ENCODE assay signal across 1 cellular context in genomic region chr1:155084722-155085503, GRCh38.
TF ChIP-seq lines count a peak whose summit lies in the region.

No MANE protein-coding gene starts in this region.

TF ChIP-seq in HepG2, 621 proteins besides CTCF, POLR2A, EP300 and RAD21 (continued from another document and continues in another):
- TF ChIP-seq RERE (CRISPR knock-in tag; IDR thresholded peaks at IDR 0.05; ENCODE audit: low read depth) (peak; percentile 39; the same call in 1 of the 2 replicates), ZNF563 (CRISPR knock-in tag; IDR thresholded peaks at IDR 0.05) (0 out of 2 replicates have a peak, but pooled peaks have one; percentile 36), NFAT5 (CRISPR knock-in tag; IDR thresholded peaks at IDR 0.05) (no peak), ZNF557 (CRISPR knock-in tag; IDR thresholded peaks at IDR 0.05) (no peak), ETV5 (CRISPR knock-in tag; IDR thresholded peaks at IDR 0.05; ENCODE audit: borderline replicate concordance) (peak; percentile 68; the same call in 1 of the 2 replicates), ZC3H13 (CRISPR knock-in tag; IDR thresholded peaks at IDR 0.05) (peak; percentile 90; the same call in 1 of the 2 replicates), SYNCRIP (IDR thresholded peaks at IDR 0.05; ENCODE audit: insufficient read depth, low read depth, low read length) (no peak), RBM39 (IDR thresholded peaks at IDR 0.05; ENCODE audit: low read depth, low read length, poor library complexity, severe bottlenecking) (peak; percentile 45), FOXK1 (CRISPR knock-in tag; IDR thresholded peaks at IDR 0.05; ENCODE audit: borderline replicate concordance, low read depth) (0 out of 2 replicates have a peak, but pooled peaks have one; percentile 57), NR3C1 (CRISPR knock-in tag; IDR thresholded peaks at IDR 0.05) (no peak), ZNF484 (CRISPR knock-in tag; IDR thresholded peaks at IDR 0.05; ENCODE audit: borderline replicate concordance, low read depth) (no peak), TFAP4 (IDR thresholded peaks at IDR 0.05; ENCODE audit: borderline replicate concordance, low read depth) (no peak), KLF13 (CRISPR knock-in tag; IDR thresholded peaks at IDR 0.05) (no peak), TBX2 (CRISPR knock-in tag; IDR thresholded peaks at IDR 0.05; ENCODE audit: borderline replicate concordance) (peak; percentile 55; the same call in 1 of the 2 replicates), ZNF674 (CRISPR knock-in tag; IDR thresholded peaks at IDR 0.05; ENCODE audit: low read depth) (no peak), IRF9 (CRISPR knock-in tag; IDR thresholded peaks at IDR 0.05; ENCODE audit: borderline replicate concordance) (no peak), ZBTB7A (CRISPR knock-in tag; IDR thresholded peaks at IDR 0.05) (no peak), ZSCAN12 (CRISPR knock-in tag; IDR thresholded peaks at IDR 0.05) (no peak), NFYB (CRISPR knock-in tag; IDR thresholded peaks at IDR 0.05) (no peak), DBP (CRISPR knock-in tag; IDR thresholded peaks at IDR 0.05; ENCODE audit: not compliant biosample characterization) (no peak), HOXA5 (CRISPR knock-in tag; IDR thresholded peaks at IDR 0.05) (peak; percentile 56; the same call in 1 of the 2 replicates), EZH2 (conservative IDR thresholded peaks at IDR 0.05; ENCODE audit: low read depth, low read length) (no peak), ZNF652 (CRISPR knock-in tag; IDR thresholded peaks at IDR 0.05; ENCODE audit: borderline replicate concordance, low read depth) (peak; percentile 95), ZNF362 (CRISPR knock-in tag; IDR thresholded peaks at IDR 0.05; ENCODE audit: borderline replicate concordance) (0 out of 2 replicates have a peak, but pooled peaks have one; percentile 34), XRCC5 (optimal IDR thresholded peaks at IDR 0.05; ENCODE audit: low read length) (peak; percentile 99), MAFF (IDR thresholded peaks at IDR 0.05; ENCODE audit: low read depth, low read length) (no peak), HNRNPLL (IDR thresholded peaks at IDR 0.05; ENCODE audit: low read depth, low read length, poor library complexity, severe bottlenecking) (peak; percentile 87), NFKB2 (CRISPR knock-in tag; IDR thresholded peaks at IDR 0.05; ENCODE audit: borderline replicate concordance) (no peak; the same call in 1 of the 2 replicates), ZNF160 (CRISPR knock-in tag; IDR thresholded peaks at IDR 0.05) (no peak), DRAP1 (CRISPR knock-in tag; IDR thresholded peaks at IDR 0.05) (peak; percentile 44; the same call in 1 of the 2 replicates), HES4 (CRISPR knock-in tag; IDR thresholded peaks at IDR 0.05; ENCODE audit: borderline replicate concordance) (no peak; the same call in none of the 2 replicates), ZBTB14 (CRISPR knock-in tag; IDR thresholded peaks at IDR 0.05) (peak; percentile 56), ZNF850 (CRISPR knock-in tag; conservative IDR thresholded peaks at IDR 0.05) (no peak), TOE1 (CRISPR knock-in tag; IDR thresholded peaks at IDR 0.05) (no peak), HMGXB3 (CRISPR knock-in tag; IDR thresholded peaks at IDR 0.05; ENCODE audit: borderline replicate concordance) (peak; percentile 78; the same call in 1 of the 2 replicates), ZNF460 (CRISPR knock-in tag; IDR thresholded peaks at IDR 0.05; ENCODE audit: borderline replicate concordance) (no peak), CENPBD1 (CRISPR knock-in tag; IDR thresholded peaks at IDR 0.05; ENCODE audit: borderline replicate concordance, low read depth) (no peak), KAT2B (IDR thresholded peaks at IDR 0.05; ENCODE audit: borderline replicate concordance, low read depth, low read length) (no peak)
